In the genomic region with DNA sequence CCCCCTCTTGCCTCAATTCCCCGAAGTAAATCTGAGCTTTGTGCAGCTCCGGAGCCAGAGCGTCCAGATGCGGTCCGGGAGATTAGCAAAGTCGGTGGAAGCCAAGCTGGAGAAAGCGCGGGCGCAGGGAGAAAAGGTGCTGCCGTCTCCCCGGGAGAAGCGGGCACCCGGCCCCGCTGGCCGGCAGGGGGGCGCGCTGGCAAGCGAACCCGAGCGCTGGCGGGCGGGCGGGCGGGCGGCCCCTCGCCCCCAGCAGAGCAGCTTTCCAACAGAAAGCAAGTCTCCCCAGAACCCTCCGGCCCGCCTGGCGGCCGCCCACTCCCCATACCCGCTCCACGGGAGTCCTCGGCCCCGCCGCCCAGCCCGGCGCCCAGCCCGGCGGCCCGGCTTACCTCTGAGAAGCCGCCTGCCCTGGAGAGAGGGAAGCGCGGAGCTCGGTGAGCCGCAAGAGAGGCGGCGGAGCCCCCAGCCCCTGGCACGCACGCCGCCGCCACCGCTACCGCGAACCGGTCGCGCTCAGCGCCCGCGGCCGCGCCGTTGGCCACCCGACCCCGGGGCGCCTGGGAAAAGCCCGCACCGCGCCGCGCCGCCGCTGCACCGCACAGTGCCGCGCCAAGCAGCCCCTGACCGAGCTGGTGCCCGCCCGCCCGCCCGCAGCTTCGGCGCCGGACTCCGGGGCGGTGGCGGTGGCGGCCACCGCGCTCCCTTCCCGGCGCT, we compare ENCODE assay signal across 8 cellular contexts. TPM values are rescaled to one million over a fixed set of nuclear protein-coding genes. Genes with fewer than 3 reads are reported as not detected.
DNase-seq lines count a peak whose midpoint lies in the region; ATAC-seq and TF ChIP-seq lines count a peak whose summit lies in the region.

No MANE protein-coding gene starts in this region.

- DNase-seq in activated CD4-positive, alpha-beta T cell treated with anti-CD3 and anti-CD28 coated beads, Interleukin-2, amount 10 ng/mL, durations not matched to agents 24 days and 14 days: no peak
- DNase-seq in activated CD4-positive, alpha-beta T cell treated with anti-CD3 and anti-CD28 coated beads for 4 hours: no peak
- DNase-seq in brain microvascular endothelial cell: no peak
- no peak for DNase-seq in SHP77 treated with DMSO at 0.1 percent for 48 hours (lab: John Stamatoyannopoulos, UW)
- DNase-seq in activated CD4-positive, alpha-beta T cell treated with anti-CD3 and anti-CD28 coated beads for 1 hour: no peak

- in situ Hi-C loops in brain microvascular endothelial cell (cut with HindIII; ENCODE audit: low pct_ligation_motif_present, low sequenced_read_pairs): no loop called here

- ATAC-seq in HG03039 (IDR thresholded peaks at IDR 0.05; ENCODE audit: unreplicated experiment): no peak

- no peaks in the 10 kb centered on the region for H3K9me3 ChIP-seq in mesodermal cell (ENCODE audit: control insufficient read depth, low read length)

- no peaks in the 10 kb centered on the region for H3K9me3 Mint-ChIP-seq in activated CD4-positive, alpha-beta T cell treated with anti-CD3 and anti-CD28 coated beads, Interleukin-2, amount 10 ng/mL, durations not matched to agents 24 days and 14 days
- H3K9me3 Mint-ChIP-seq in IgD-negative memory B cell: no peaks in the 10 kb centered on the region

- H3K4me3 ChIP-seq in brain microvascular endothelial cell (ENCODE audit: low read depth, low read length) (peak overlapping the region; percentile 55), mesodermal cell (ENCODE audit: extremely low read depth, insufficient read depth, low read length, poor library complexity, severe bottlenecking) (peak overlapping the region; percentile 26)

- no peaks in the 10 kb centered on the region for H3K4me1 ChIP-seq in mesodermal cell (ENCODE audit: control insufficient read depth, insufficient read depth, low read length, poor library complexity, severe bottlenecking)

- peak overlapping the region; percentile 86 for H3K4me3 Mint-ChIP-seq in activated CD4-positive, alpha-beta T cell treated with anti-CD3 and anti-CD28 coated beads, Interleukin-2, amount 10 ng/mL, durations not matched to agents 24 days and 14 days
- peak overlapping the region; percentile 84 to 96 (median 90) for H3K4me3 Mint-ChIP-seq in IgD-negative memory B cell

- no peak overlapping the region for H3K27ac Mint-ChIP-seq in activated CD4-positive, alpha-beta T cell treated with anti-CD3 and anti-CD28 coated beads, Interleukin-2, amount 10 ng/mL, durations not matched to agents 24 days and 14 days
- H3K27ac Mint-ChIP-seq in IgD-negative memory B cell: no peak overlapping the region

- no peak for TF ChIP-seq CTCF in brain microvascular endothelial cell (IDR thresholded peaks at IDR 0.05; ENCODE audit: low read depth, low read length, missing control alignments)

- peaks cover 21% of the 10 kb centered on the region for H3K4me1 Mint-ChIP-seq in activated CD4-positive, alpha-beta T cell treated with anti-CD3 and anti-CD28 coated beads, Interleukin-2, amount 10 ng/mL, durations not matched to agents 24 days and 14 days
- peaks cover 6 to 17% (median 15%) of the 10 kb centered on the region in 3 donors for H3K4me1 Mint-ChIP-seq in IgD-negative memory B cell

- no peaks in the 10 kb centered on the region for H3K36me3 Mint-ChIP-seq in activated CD4-positive, alpha-beta T cell treated with anti-CD3 and anti-CD28 coated beads, Interleukin-2, amount 10 ng/mL, durations not matched to agents 24 days and 14 days (ENCODE audit: low read depth)
- H3K36me3 Mint-ChIP-seq in IgD-negative memory B cell: no peaks in the 10 kb centered on the region

- no peaks in the 10 kb centered on the region for H3K36me3 ChIP-seq in brain microvascular endothelial cell (replicated peaks)
- no peaks in the 10 kb centered on the region for H3K36me3 ChIP-seq in mesodermal cell (ENCODE audit: control insufficient read depth, insufficient read depth, low read length)

- 0% methylated on average over 3 to 6 of the region's 92 CpGs for WGBS in mesodermal cell (ENCODE audit: insufficient coverage in 2 of 2), 2 experiments

- intact Hi-C loops in activated CD4-positive, alpha-beta T cell treated with anti-CD3 and anti-CD28 coated beads, Interleukin-2, amount 10 ng/mL, durations not matched to agents 24 days and 14 days (cut with micrococcal nuclease): loop anchor here (5.0 kb wide), 2 partner anchors 41 to 236 kb away; no protein-coding TSS in a partner anchor

- H3K27me3 Mint-ChIP-seq in activated CD4-positive, alpha-beta T cell treated with anti-CD3 and anti-CD28 coated beads, Interleukin-2, amount 10 ng/mL, durations not matched to agents 24 days and 14 days: peaks cover 62% of the 10 kb centered on the region
- peaks cover 60% of the 10 kb centered on the region for H3K27me3 Mint-ChIP-seq in IgD-negative memory B cell

- H3K27me3 ChIP-seq in brain microvascular endothelial cell (replicated peaks): peaks cover 76% of the 10 kb centered on the region

- no peak overlapping the region for H3K27ac ChIP-seq in brain microvascular endothelial cell
- H3K27ac ChIP-seq in mesodermal cell (ENCODE audit: low read depth, low read length, severe bottlenecking): no peak overlapping the region

RNA-seq across cellular contexts. Expression of gene CITED1, which starts 0.5 kb away (rescaled TPM):
- not detected in 2 replicates for total RNA-seq in activated CD4-positive, alpha-beta T cell treated with anti-CD3 and anti-CD28 coated beads, Interleukin-2, amount 10 ng/mL, durations not matched to agents 24 days and 14 days
- polyA plus RNA-seq in IgD-negative memory B cell: not detected
- 3.3 TPM for polyA plus RNA-seq in mesodermal cell (2013, experiment 1 of 2)
- polyA plus RNA-seq in mesodermal cell (2013, experiment 2 of 2): 1.9 TPM

RNA-seq across cellular contexts. Expression of gene RPS4X, which starts 29.2 kb away (rescaled TPM):
- total RNA-seq in activated CD4-positive, alpha-beta T cell treated with anti-CD3 and anti-CD28 coated beads, Interleukin-2, amount 10 ng/mL, durations not matched to agents 24 days and 14 days: 1,047 and 1,054 TPM in 2 replicates
- 883 TPM for polyA plus RNA-seq in IgD-negative memory B cell
- 827 TPM for polyA plus RNA-seq in mesodermal cell (2013, experiment 1 of 2)
- 794 TPM for polyA plus RNA-seq in mesodermal cell (2013, experiment 2 of 2)
